1 cellular context compared by ENCODE assay signal in genomic region chr22:20604776-20605221, GRCh38.
A peak's percentile ranks its signal among the peaks of the same experiment; 100 is the strongest.
TF ChIP-seq lines count a peak whose summit lies in the region.

No MANE protein-coding gene starts in this region.

TF ChIP-seq in K562, 482 proteins besides CTCF, POLR2A, EP300 and RAD21 (continued from another document and continues in another):
- TF ChIP-seq, protein P1, sequence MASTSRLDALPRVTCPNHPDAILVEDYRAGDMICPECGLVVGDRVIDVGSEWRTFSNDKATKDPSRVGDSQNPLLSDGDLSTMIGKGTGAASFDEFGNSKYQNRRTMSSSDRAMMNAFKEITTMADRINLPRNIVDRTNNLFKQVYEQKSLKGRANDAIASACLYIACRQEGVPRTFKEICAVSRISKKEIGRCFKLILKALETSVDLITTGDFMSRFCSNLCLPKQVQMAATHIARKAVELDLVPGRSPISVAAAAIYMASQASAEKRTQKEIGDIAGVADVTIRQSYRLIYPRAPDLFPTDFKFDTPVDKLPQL (IDR thresholded peaks at IDR 0.05; ENCODE audit: extremely low read depth, insufficient read length): no peak
- TF ChIP-seq PML (IDR thresholded peaks at IDR 0.05; ENCODE audit: low read length) (no peak), CTCFL (IDR thresholded peaks at IDR 0.05; ENCODE audit: borderline replicate concordance, insufficient read depth, low read depth, low read length, poor library complexity, severe bottlenecking) (no peak), ZNF165 (CRISPR knock-in tag; IDR thresholded peaks at IDR 0.05; ENCODE audit: borderline replicate concordance) (no peak), YY1 (IDR thresholded peaks at IDR 0.05; ENCODE audit: borderline replicate concordance in 1 of 3, control insufficient read depth in 1 of 3, extremely low read depth in 1 of 3, insufficient read depth in 3 of 3, insufficient read length in 1 of 3, insufficient replicate concordance in 2 of 3, low read depth in 1 of 3, low read length in 2 of 3) (peak in 1 of 3 experiments; percentile 19), KHSRP (IDR thresholded peaks at IDR 0.05) (no peak), ZNF561 (CRISPR knock-in tag; conservative IDR thresholded peaks at IDR 0.05) (no peak), RBFOX2 (IDR thresholded peaks at IDR 0.05; ENCODE audit: low read depth, low read length) (no peak), MEF2D (tag; conservative IDR thresholded peaks at IDR 0.05; ENCODE audit: low read depth) (no peak), BRD9 (IDR thresholded peaks at IDR 0.05; ENCODE audit: low read depth, partially characterized antibody) (no peak), MECOM (CRISPR knock-in tag; IDR thresholded peaks at IDR 0.05) (no peak), CREB1 (IDR thresholded peaks at IDR 0.05) (peak; percentile 41; the same call in 1 of the 2 replicates), CREB1 (CRISPR knock-in tag; IDR thresholded peaks at IDR 0.05) (no peak), RBM39 (optimal IDR thresholded peaks at IDR 0.05; ENCODE audit: low read depth, low read length) (no peak), DACH1 (IDR thresholded peaks at IDR 0.05; ENCODE audit: partially characterized antibody) (peak; percentile 61), MBD1 (CRISPR knock-in tag; IDR thresholded peaks at IDR 0.05) (no peak), RREB1 (CRISPR knock-in tag; IDR thresholded peaks at IDR 0.05) (no peak), OTX1 (CRISPR knock-in tag; IDR thresholded peaks at IDR 0.05) (0 out of 2 replicates have a peak, but pooled peaks have one; percentile 38), ATF7 (IDR thresholded peaks at IDR 0.05) (0 out of 2 replicates have a peak, but pooled peaks have one; percentile 25), NRF1 (conservative IDR thresholded peaks at IDR 0.05 in 1 of 2, IDR thresholded peaks at IDR 0.05 in 1 of 2) (peak; percentile 57 to 60; a peak in 3 of 4 replicates), PBX2 (CRISPR knock-in tag; IDR thresholded peaks at IDR 0.05; ENCODE audit: low read depth) (no peak), PBX2 (tag; conservative IDR thresholded peaks at IDR 0.05; ENCODE audit: low read depth) (no peak), E2F6 (IDR thresholded peaks at IDR 0.05; ENCODE audit: borderline replicate concordance in 1 of 2, extremely low read depth in 1 of 2, insufficient read depth in 1 of 2, insufficient read length in 1 of 2, low read depth in 1 of 2, low read length in 1 of 2, poor library complexity in 1 of 2, severe bottlenecking in 1 of 2) (peak in 1 of 2 experiments; percentile 30), ELF2 (CRISPR knock-in tag; IDR thresholded peaks at IDR 0.05) (peak; percentile 57; the same call in 1 of the 2 replicates), ZHX1 (conservative IDR thresholded peaks at IDR 0.05; ENCODE audit: low read length) (no peak), CTBP1 (IDR thresholded peaks at IDR 0.05; ENCODE audit: borderline replicate concordance) (peak; percentile 84), NEUROD1 (IDR thresholded peaks at IDR 0.05; ENCODE audit: borderline replicate concordance, low read depth, low read length, partially characterized antibody) (peak; percentile 40)
- TF ChIP-seq, protein P2, sequence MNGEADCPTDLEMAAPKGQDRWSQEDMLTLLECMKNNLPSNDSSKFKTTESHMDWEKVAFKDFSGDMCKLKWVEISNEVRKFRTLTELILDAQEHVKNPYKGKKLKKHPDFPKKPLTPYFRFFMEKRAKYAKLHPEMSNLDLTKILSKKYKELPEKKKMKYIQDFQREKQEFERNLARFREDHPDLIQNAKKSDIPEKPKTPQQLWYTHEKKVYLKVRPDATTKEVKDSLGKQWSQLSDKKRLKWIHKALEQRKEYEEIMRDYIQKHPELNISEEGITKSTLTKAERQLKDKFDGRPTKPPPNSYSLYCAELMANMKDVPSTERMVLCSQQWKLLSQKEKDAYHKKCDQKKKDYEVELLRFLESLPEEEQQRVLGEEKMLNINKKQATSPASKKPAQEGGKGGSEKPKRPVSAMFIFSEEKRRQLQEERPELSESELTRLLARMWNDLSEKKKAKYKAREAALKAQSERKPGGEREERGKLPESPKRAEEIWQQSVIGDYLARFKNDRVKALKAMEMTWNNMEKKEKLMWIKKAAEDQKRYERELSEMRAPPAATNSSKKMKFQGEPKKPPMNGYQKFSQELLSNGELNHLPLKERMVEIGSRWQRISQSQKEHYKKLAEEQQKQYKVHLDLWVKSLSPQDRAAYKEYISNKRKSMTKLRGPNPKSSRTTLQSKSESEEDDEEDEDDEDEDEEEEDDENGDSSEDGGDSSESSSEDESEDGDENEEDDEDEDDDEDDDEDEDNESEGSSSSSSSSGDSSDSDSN (IDR thresholded peaks at IDR 0.05; ENCODE audit: borderline replicate concordance in 1 of 2, low read depth in 2 of 2, low read length in 2 of 2): peak in 1 of 2 experiments; percentile 89; a peak in 1 of 4 replicates
- TF ChIP-seq, protein P3, sequence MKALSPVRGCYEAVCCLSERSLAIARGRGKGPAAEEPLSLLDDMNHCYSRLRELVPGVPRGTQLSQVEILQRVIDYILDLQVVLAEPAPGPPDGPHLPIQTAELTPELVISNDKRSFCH (CRISPR knock-in tag; IDR thresholded peaks at IDR 0.05): no peak
- TF ChIP-seq, protein P3 (tag; IDR thresholded peaks at IDR 0.05): no peak
- TF ChIP-seq, protein P4, sequence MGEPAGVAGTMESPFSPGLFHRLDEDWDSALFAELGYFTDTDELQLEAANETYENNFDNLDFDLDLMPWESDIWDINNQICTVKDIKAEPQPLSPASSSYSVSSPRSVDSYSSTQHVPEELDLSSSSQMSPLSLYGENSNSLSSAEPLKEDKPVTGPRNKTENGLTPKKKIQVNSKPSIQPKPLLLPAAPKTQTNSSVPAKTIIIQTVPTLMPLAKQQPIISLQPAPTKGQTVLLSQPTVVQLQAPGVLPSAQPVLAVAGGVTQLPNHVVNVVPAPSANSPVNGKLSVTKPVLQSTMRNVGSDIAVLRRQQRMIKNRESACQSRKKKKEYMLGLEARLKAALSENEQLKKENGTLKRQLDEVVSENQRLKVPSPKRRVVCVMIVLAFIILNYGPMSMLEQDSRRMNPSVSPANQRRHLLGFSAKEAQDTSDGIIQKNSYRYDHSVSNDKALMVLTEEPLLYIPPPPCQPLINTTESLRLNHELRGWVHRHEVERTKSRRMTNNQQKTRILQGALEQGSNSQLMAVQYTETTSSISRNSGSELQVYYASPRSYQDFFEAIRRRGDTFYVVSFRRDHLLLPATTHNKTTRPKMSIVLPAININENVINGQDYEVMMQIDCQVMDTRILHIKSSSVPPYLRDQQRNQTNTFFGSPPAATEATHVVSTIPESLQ (CRISPR knock-in tag; IDR thresholded peaks at IDR 0.05): no peak
